In the genomic region with DNA sequence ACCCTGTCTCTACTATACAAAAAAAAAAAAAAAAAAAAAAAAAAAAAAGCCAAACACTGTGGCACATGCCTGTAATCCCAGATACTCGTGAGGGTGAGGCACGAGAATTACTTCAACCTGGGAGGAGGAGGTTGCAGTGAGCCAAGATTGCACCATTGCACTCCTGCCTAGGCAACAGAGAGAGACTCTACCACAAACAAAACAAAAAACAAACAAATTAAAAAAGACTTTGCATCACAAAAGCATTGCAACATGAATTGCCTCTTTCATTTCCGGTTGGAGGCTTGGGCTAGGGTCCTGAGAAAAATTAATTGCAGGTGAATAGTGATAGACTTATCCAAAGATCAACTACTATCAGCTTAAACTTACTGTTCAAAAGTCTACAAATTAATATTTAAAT, we compare ENCODE assay signal across 19 cellular contexts.
DNase-seq lines count a peak whose midpoint lies in the region; ATAC-seq and TF ChIP-seq lines count a peak whose summit lies in the region.
"Had no signal": no experiment of that assay in that cellular context is flagged by ENCODE, and none has a peak within 500 bp of the region (broad histone marks: within the 10 kb centered on the region; RNA-seq: fewer than 3 reads in every experiment).

No MANE protein-coding gene starts in this region.

- peak overlapping the region; percentile 89; the same call in 1 of the 2 replicates for H3K27ac ChIP-seq in GM23338 (ENCODE audit: low read depth)
- no peak overlapping the region for H3K27ac ChIP-seq in lower lobe of right lung
- H3K27ac ChIP-seq in neutrophil: peak overlapping the region; percentile 52
- no peak overlapping the region for H3K27ac ChIP-seq in tibial artery
- H3K27ac ChIP-seq: 22Rv1; A549; BLaER1 treated with 17β-estradiol and CSF1 and Interleukin-3, amounts not matched to agents 10 nM and 100 nM; C4-2B had no signal

- H3K9me3 ChIP-seq in lower lobe of right lung: no peaks in the 10 kb centered on the region
- H3K9me3 ChIP-seq in neutrophil: no peaks in the 10 kb centered on the region
- H3K9me3 ChIP-seq in tibial artery: no peaks in the 10 kb centered on the region
- H3K9me3 ChIP-seq: A549; BLaER1 treated with 17β-estradiol and CSF1 and Interleukin-3, amounts not matched to agents 10 nM and 100 nM; Caco-2 had no signal

- no peak overlapping the region for H3K4me3 Mint-ChIP-seq in GM23338
- H3K4me3 Mint-ChIP-seq: B cell; CD4-positive, alpha-beta T cell; CD8-positive, alpha-beta T cell had no signal

- no peak for ATAC-seq in GM23338
- ATAC-seq in lower lobe of right lung: no peak
- no peak for ATAC-seq in HG03442 (IDR thresholded peaks at IDR 0.05; ENCODE audit: unreplicated experiment)
- ATAC-seq: A549; CD8-positive, alpha-beta T cell had no signal

- H3K9me3 Mint-ChIP-seq in GM23338: no peaks in the 10 kb centered on the region
- H3K9me3 Mint-ChIP-seq: CD4-positive, alpha-beta T cell; CD8-positive, alpha-beta T cell had no signal

- no peaks in the 10 kb centered on the region for H3K9me2 ChIP-seq in GM23338 (ENCODE audit: insufficient read depth)

- 0 out of 2 replicates have a peak, but pooled peaks cover under 1% of the 10 kb centered on the region for H3K79me2 ChIP-seq in GM23338 (replicated peaks; ENCODE audit: insufficient read depth)

- no peaks in the 10 kb centered on the region; the same call in 1 of the 2 replicates for H3K36me3 ChIP-seq in GM23338 (ENCODE audit: insufficient read depth)
- H3K36me3 ChIP-seq in lower lobe of right lung: peaks cover 78% of the 10 kb centered on the region
- peaks cover 34% of the 10 kb centered on the region for H3K36me3 ChIP-seq in neutrophil
- H3K36me3 ChIP-seq in tibial artery: peaks cover 0 to 11% (median 0%) of the 10 kb centered on the region in 3 donors
- H3K36me3 ChIP-seq: BLaER1 treated with 17β-estradiol and CSF1 and Interleukin-3, amounts not matched to agents 10 nM and 100 nM had no signal

- no peaks in the 10 kb centered on the region for H4K20me1 ChIP-seq in GM23338 (replicated peaks; ENCODE audit: insufficient read depth)
- H4K20me1 ChIP-seq: BLaER1 treated with 17β-estradiol and CSF1 and Interleukin-3, amounts not matched to agents 10 nM and 100 nM had no signal

- H2AFZ ChIP-seq in GM23338: no peak overlapping the region

- peaks cover 28% of the 10 kb centered on the region for H3K4me1 ChIP-seq in GM23338 (ENCODE audit: insufficient read depth)
- no peaks in the 10 kb centered on the region for H3K4me1 ChIP-seq in lower lobe of right lung
- peaks cover 0 to 3% of the 10 kb centered on the region in 2 experiments for H3K4me1 ChIP-seq in neutrophil (ENCODE audit: control insufficient read depth in 1 of 2, insufficient read depth in 1 of 2, low read depth in 1 of 2, low read length in 1 of 2)
- H3K4me1 ChIP-seq in tibial artery: no peaks in the 10 kb centered on the region
- H3K4me1 ChIP-seq: A549; BLaER1 treated with 17β-estradiol and CSF1 and Interleukin-3, amounts not matched to agents 10 nM and 100 nM; Caco-2 had no signal

- peak; percentile 12 for DNase-seq in GM23338 (ENCODE audit: low spot score)
- peak; percentile 36 for DNase-seq in fibroblast of gingiva (ENCODE audit: low read depth)
- peak; percentile 42 for DNase-seq in lower lobe of right lung
- DNase-seq in tibial artery: no peak
- DNase-seq in GOT3 (lab: John Stamatoyannopoulos, UW): no peak
- DNase-seq: AML-193; Caco-2; Calu3; CD4-positive, alpha-beta T cell; CD8-positive, alpha-beta T cell; DMS79 treated with DMSO at 0.1 percent for 48 hours; GF-D8 had no signal

- H3K36me3 Mint-ChIP-seq in GM23338 (ENCODE audit: low read depth): peaks cover 45% of the 10 kb centered on the region

- H3K4me3 ChIP-seq in GM23338 (no peak overlapping the region), lower lobe of right lung (no peak overlapping the region), neutrophil (ENCODE audit: low read depth in 1 of 2, low read length in 1 of 2) (no peak overlapping the region), tibial artery (no peak overlapping the region)
- H3K4me3 ChIP-seq: A549; BLaER1 treated with 17β-estradiol and CSF1 and Interleukin-3, amounts not matched to agents 10 nM and 100 nM had no signal

- intact Hi-C loops in lower lobe of right lung (cut with DNase I): no loop called here
- intact Hi-C loops in tibial artery (cut with DNase I; ENCODE audit: low total_unique reads): no loop called here

- H3K4me2 ChIP-seq in GM23338: no peak overlapping the region
- H3K4me2 ChIP-seq: A549; BLaER1 treated with 17β-estradiol and CSF1 and Interleukin-3, amounts not matched to agents 10 nM and 100 nM had no signal

- H3F3A ChIP-seq in GM23338 (replicated peaks; ENCODE audit: low read depth): 0 out of 2 replicates have a peak, but pooled peaks cover 3% of the 10 kb centered on the region

- TF ChIP-seq CTCF in GM23338 (conservative IDR thresholded peaks at IDR 0.05; ENCODE audit: low read depth in 2 of 2): no peak
- TF ChIP-seq CTCF in lower lobe of right lung (IDR thresholded peaks at IDR 0.05): no peak
- no peak for TF ChIP-seq CTCF in neutrophil (IDR thresholded peaks at IDR 0.05)
- no peak for TF ChIP-seq CTCF in tibial artery (IDR thresholded peaks at IDR 0.05)

- no peaks in the 10 kb centered on the region for H3K27me3 ChIP-seq in GM23338 (ENCODE audit: insufficient read depth)
- no peaks in the 10 kb centered on the region for H3K27me3 ChIP-seq in lower lobe of right lung (ENCODE audit: low read depth)
- H3K27me3 ChIP-seq in neutrophil: no peaks in the 10 kb centered on the region
- H3K27me3 ChIP-seq in tibial artery: no peaks in the 10 kb centered on the region
- H3K27me3 ChIP-seq: BLaER1 treated with 17β-estradiol and CSF1 and Interleukin-3, amounts not matched to agents 10 nM and 100 nM had no signal

- peaks cover 25% of the 10 kb centered on the region for H3K4me1 Mint-ChIP-seq in GM23338
- H3K4me1 Mint-ChIP-seq: B cell had no signal

- peaks cover 3% of the 10 kb centered on the region for H3K27me3 Mint-ChIP-seq in GM23338 (ENCODE audit: insufficient read depth, low read depth, poor library complexity)
- H3K27me3 Mint-ChIP-seq: B cell; CD4-positive, alpha-beta T cell had no signal

- H3K27ac Mint-ChIP-seq in GM23338: no peak overlapping the region
- H3K27ac Mint-ChIP-seq: B cell; CD4-positive, alpha-beta T cell; CD8-positive, alpha-beta T cell had no signal

TF ChIP-seq in GM23338, 12 proteins besides CTCF, POLR2A, EP300 and RAD21:
- no peak for TF ChIP-seq STAT1 (IDR thresholded peaks at IDR 0.05; ENCODE audit: unreplicated experiment)

Comparison
In these comparisons a context has a peak if more than half of its experiments do, and no peak if none do; other contexts are left out.
1. DNase-seq: peak in GM23338 (single experiment), fibroblast of gingiva (single experiment) and lower lobe of right lung (single experiment); none in tibial artery (0 of 2) and GOT3 (single experiment).
2. H3K27ac ChIP-seq: peak in GM23338 (single experiment) and neutrophil (single experiment); none in lower lobe of right lung (single experiment) and tibial artery (0 of 2).